ENCODE assay signal across 23 cellular contexts in the genomic region with DNA sequence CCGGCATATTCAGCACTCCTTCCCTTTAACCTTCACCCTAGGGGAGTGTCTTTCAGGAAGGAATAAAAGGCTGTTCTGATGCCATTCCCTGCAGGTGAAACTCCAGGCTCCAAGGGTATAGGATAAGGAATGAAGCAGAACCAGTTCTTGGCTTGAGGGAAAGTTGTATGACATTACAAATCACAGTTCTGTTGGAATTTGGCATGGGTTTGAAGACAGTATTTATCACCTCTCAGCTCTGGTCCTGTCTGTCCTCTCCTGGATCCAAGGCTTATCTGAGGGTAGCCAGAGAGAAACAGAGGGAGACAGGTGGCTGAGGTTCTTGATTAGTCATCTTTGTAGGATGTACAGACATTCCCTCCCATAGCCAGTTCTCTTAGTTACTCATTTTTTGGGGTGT. TPM values are rescaled to one million over a fixed set of nuclear protein-coding genes. Genes with fewer than 3 reads are reported as not detected.
DNase-seq lines count a peak whose midpoint lies in the region; ATAC-seq and TF ChIP-seq lines count a peak whose summit lies in the region.
"Had no signal": no experiment of that assay in that cellular context is flagged by ENCODE, and none has a peak within 500 bp of the region (broad histone marks: within the 10 kb centered on the region; RNA-seq: fewer than 3 reads in every experiment).

No MANE protein-coding gene starts in this region.

- H3K4me3 Mint-ChIP-seq in activated CD8-positive, alpha-beta memory T cell treated with anti-CD3 and anti-CD28 coated beads, Interleukin-2, amount 10 ng/mL, durations not matched to agents 7 days and 5 days: no peak overlapping the region
- H3K4me3 Mint-ChIP-seq: activated naive CD8-positive, alpha-beta T cell treated with anti-CD3 and anti-CD28 coated beads for 36 hours; naive thymus-derived CD4-positive, alpha-beta T cell; stimulated activated naive B cell treated with anti-CD40 and anti-IgM and Interleukin-4, amounts not matched to agents 10 μg/mL and 1 μg/mL and 100 μg/mL, for 72 hours had no signal

- ATAC-seq in activated CD8-positive, alpha-beta memory T cell treated with anti-CD3 and anti-CD28 coated beads, Interleukin-2, amount 10 ng/mL, durations not matched to agents 7 days and 5 days: no peak
- ATAC-seq: naive thymus-derived CD4-positive, alpha-beta T cell; sciatic nerve; stimulated activated naive B cell treated with anti-CD40 and anti-IgM and Interleukin-4, amounts not matched to agents 10 μg/mL and 1 μg/mL and 100 μg/mL, for 72 hours had no signal

- peaks cover 4% of the 10 kb centered on the region for H3K79me2 ChIP-seq in mammary epithelial cell (ENCODE audit: insufficient read depth, low read length)

- no peaks in the 10 kb centered on the region for H3K9me3 Mint-ChIP-seq in activated CD8-positive, alpha-beta memory T cell treated with anti-CD3 and anti-CD28 coated beads, Interleukin-2, amount 10 ng/mL, durations not matched to agents 7 days and 5 days (ENCODE audit: low read depth)
- H3K9me3 Mint-ChIP-seq: activated naive CD8-positive, alpha-beta T cell treated with anti-CD3 and anti-CD28 coated beads for 36 hours; stimulated activated naive B cell treated with anti-CD40 and anti-IgM and Interleukin-4, amounts not matched to agents 10 μg/mL and 1 μg/mL and 100 μg/mL, for 72 hours had no signal

- H3K36me3 Mint-ChIP-seq in activated CD8-positive, alpha-beta memory T cell treated with anti-CD3 and anti-CD28 coated beads, Interleukin-2, amount 10 ng/mL, durations not matched to agents 7 days and 5 days: peaks cover 8% of the 10 kb centered on the region

- no peaks in the 10 kb centered on the region for H3K27me3 Mint-ChIP-seq in activated CD8-positive, alpha-beta memory T cell treated with anti-CD3 and anti-CD28 coated beads, Interleukin-2, amount 10 ng/mL, durations not matched to agents 7 days and 5 days
- H3K27me3 Mint-ChIP-seq: activated naive CD8-positive, alpha-beta T cell treated with anti-CD3 and anti-CD28 coated beads for 36 hours; naive thymus-derived CD4-positive, alpha-beta T cell; stimulated activated naive B cell treated with anti-CD40 and anti-IgM and Interleukin-4, amounts not matched to agents 10 μg/mL and 1 μg/mL and 100 μg/mL, for 72 hours had no signal

- H3K9me3 ChIP-seq in mammary epithelial cell (replicated peaks; ENCODE audit: insufficient read depth, low read length) (no peaks in the 10 kb centered on the region), BE2C (no peaks in the 10 kb centered on the region)
- H3K9me3 ChIP-seq: ovary had no signal

- H3K4me3 ChIP-seq in mammary epithelial cell (replicated peaks in 1 of 3; ENCODE audit: insufficient read depth in 1 of 3, low read depth in 2 of 3, low read length in 3 of 3): no peak overlapping the region
- no peak overlapping the region for H3K4me3 ChIP-seq in BE2C (ENCODE audit: low read depth, low read length)
- H3K4me3 ChIP-seq: lung, ovary had no signal

- 20% methylated on average over 1 of the region's 1 CpG for WGBS in mammary epithelial cell (ENCODE audit: low coverage, missing lambda C conversion rate)

- H4K20me1 ChIP-seq in mammary epithelial cell (ENCODE audit: insufficient read depth, low read length): no peaks in the 10 kb centered on the region

- H2AFZ ChIP-seq in mammary epithelial cell (ENCODE audit: low read depth, low read length): no peak overlapping the region

- dilution Hi-C loops in mammary epithelial cell (cut with HindIII; ENCODE audit: low sequenced_read_pairs): no loop called here

- peaks cover 16% of the 10 kb centered on the region for H3K4me1 Mint-ChIP-seq in activated CD8-positive, alpha-beta memory T cell treated with anti-CD3 and anti-CD28 coated beads, Interleukin-2, amount 10 ng/mL, durations not matched to agents 7 days and 5 days

- CTCF ChIA-PET in mammary epithelial cell (lab: Charles Lee; ENCODE audit: low non-redundant PET): no interaction called here
- CTCF ChIA-PET in activated CD8-positive, alpha-beta memory T cell treated with anti-CD3 and anti-CD28 coated beads, Interleukin-2, amount 10 ng/mL, durations not matched to agents 7 days and 5 days (lab: Charles Lee): no interaction called here

- H3K4me2 ChIP-seq in mammary epithelial cell (ENCODE audit: insufficient read depth, low read depth, low read length): no peak overlapping the region

- BruUV-seq in mammary epithelial cell (replicated peaks; lab: Mats Ljungman, UMichigan): no TSS peak

- TF ChIP-seq CTCF in mammary epithelial cell (conservative IDR thresholded peaks at IDR 0.05 in 1 of 2, IDR thresholded peaks at IDR 0.05 in 1 of 2; ENCODE audit: extremely low read depth in 1 of 2, insufficient read depth in 1 of 2, low read depth in 1 of 2, low read length in 2 of 2) (no peak), BE2C (IDR thresholded peaks at IDR 0.05; ENCODE audit: low read depth, low read length) (no peak)

- no peak overlapping the region for H3K27ac Mint-ChIP-seq in activated CD8-positive, alpha-beta memory T cell treated with anti-CD3 and anti-CD28 coated beads, Interleukin-2, amount 10 ng/mL, durations not matched to agents 7 days and 5 days
- H3K27ac Mint-ChIP-seq: activated naive CD8-positive, alpha-beta T cell treated with anti-CD3 and anti-CD28 coated beads for 36 hours; stimulated activated naive B cell treated with anti-CD40 and anti-IgM and Interleukin-4, amounts not matched to agents 10 μg/mL and 1 μg/mL and 100 μg/mL, for 72 hours had no signal

- H3K27me3 ChIP-seq in mammary epithelial cell (ENCODE audit: insufficient read depth, low read length) (no peaks in the 10 kb centered on the region), BE2C (no peaks in the 10 kb centered on the region)
- H3K27me3 ChIP-seq: ovary had no signal

- in situ Hi-C loops in mammary epithelial cell (cut with MboI; ENCODE audit: low sequenced_read_pairs in 2 of 2): no loop called here

- DNase-seq in AG20443 (ENCODE audit: low spot score) (peak; percentile 5), HuH-7.5 (ENCODE audit: low spot score) (peak; percentile 5), mammary epithelial cell (peak; percentile 56), left kidney (ENCODE audit: low read depth, low spot score) (peak; percentile 25), DMS153 treated with DMSO at 0.1 percent for 48 hours (lab: John Stamatoyannopoulos, UW; ENCODE audit: unreplicated experiment) (no peak), activated gamma-delta T cell (lab: John Stamatoyannopoulos, UW) (no peak), BE2C (no peak)
- DNase-seq in activated CD8-positive, alpha-beta memory T cell treated with anti-CD3 and anti-CD28 coated beads, Interleukin-2, amount 10 ng/mL, durations not matched to agents 7 days and 5 days: no peak
- DNase-seq: activated CD4-positive, alpha-beta T cell treated with anti-CD3 and anti-CD28 coated beads for 1 hour; activated CD8-positive, alpha-beta memory T cell treated with anti-CD3 and anti-CD28 coated beads for 24 hours; activated naive CD8-positive, alpha-beta T cell treated with anti-CD3 and anti-CD28 coated beads for 36 hours; C1 segment of cervical spinal cord; GDM1; GOT3; naive thymus-derived CD4-positive, alpha-beta T cell; NCI-H510A; ovary; RPMI8226; stimulated activated CD4-positive, alpha-beta T cell treated with anti-CD3 and anti-CD28 coated beads, Interleukin-1b, Interleukin-23, amount 100 ng/mL, for 48 hours; stimulated activated naive B cell treated with anti-CD40 and anti-IgM and Interleukin-4, amounts not matched to agents 10 μg/mL and 1 μg/mL and 100 μg/mL, for 72 hours; T1000 had no signal

- no peak overlapping the region for H3K27ac ChIP-seq in mammary epithelial cell (ENCODE audit: insufficient read depth, low read depth, low read length)
- H3K27ac ChIP-seq: ovary had no signal

- H3K36me3 ChIP-seq in mammary epithelial cell (ENCODE audit: insufficient read depth, low read length) (peaks cover 5% of the 10 kb centered on the region), BE2C (no peaks in the 10 kb centered on the region; the same call in 1 of the 2 replicates)
- H3K36me3 ChIP-seq: ovary had no signal

- intact Hi-C loops in mammary epithelial cell (cut with micrococcal nuclease): no loop called here

- H3K4me1 ChIP-seq in mammary epithelial cell (ENCODE audit: insufficient read depth, low read length) (peaks cover 29% of the 10 kb centered on the region), BE2C (no peaks in the 10 kb centered on the region)

- H3K9ac ChIP-seq in mammary epithelial cell (ENCODE audit: insufficient read depth, low read length): no peak overlapping the region

RNA-seq across cellular contexts. Expression of a gene that starts 37.1 kb away (rescaled TPM):
- total RNA-seq in mammary epithelial cell: 100 to 1,000 TPM; 215 to 220 TPM
- polyA plus RNA-seq in mammary epithelial cell: 498 TPM
- polyA minus RNA-seq in mammary epithelial cell: 220 TPM
- total RNA-seq in activated CD8-positive, alpha-beta memory T cell treated with anti-CD3 and anti-CD28 coated beads, Interleukin-2, amount 10 ng/mL, durations not matched to agents 7 days and 5 days: 100 to 1,000 TPM; 139 to 183 TPM
- 233 TPM for polyA plus RNA-seq in BE2C (2012; ENCODE audit: insufficient read depth, insufficient read length, low read depth)

Comparison
In these comparisons a context has a peak if more than half of its experiments do, and no peak if none do; other contexts are left out.
1. DNase-seq: peak in AG20443 (single experiment), HuH-7.5 (single experiment), mammary epithelial cell (single experiment) and left kidney (single experiment); none in DMS153 treated with DMSO at 0.1 percent for 48 hours (single experiment), activated gamma-delta T cell (single experiment), activated CD8-positive, alpha-beta memory T cell treated with anti-CD3 and anti-CD28 coated beads, Interleukin-2, amount 10 ng/mL, durations not matched to agents 7 days and 5 days (single experiment) and BE2C (single experiment).